Comparison of ENCODE assay signal across 14 cellular contexts in genomic region chr3:124258057-124258500, GRCh38.
DNase-seq lines count a peak whose midpoint lies in the region; ATAC-seq, FAIRE-seq and TF ChIP-seq lines count a peak whose summit lies in the region.
"Had no signal": no experiment of that assay in that cellular context is flagged by ENCODE, and none has a peak within 500 bp of the region (broad histone marks: within the 10 kb centered on the region; RNA-seq: fewer than 3 reads in every experiment).

No MANE protein-coding gene starts in this region.

- POLR2A ChIA-PET in activated CD4-positive, alpha-beta memory T cell treated with anti-CD3 and anti-CD28 coated beads for 36 hours (lab: Charles Lee), result no interaction called here

- no peak for ATAC-seq in GM19023 (IDR thresholded peaks at IDR 0.05; ENCODE audit: unreplicated experiment)
- ATAC-seq: K562 had no signal

- no peak for TF ChIP-seq POLR2A in spleen (IDR thresholded peaks at IDR 0.05)

- H3K9me3 Mint-ChIP-seq in astrocyte (ENCODE audit: unreplicated experiment), result no peaks in the 10 kb centered on the region
- no peaks in the 10 kb centered on the region for H3K9me3 Mint-ChIP-seq in activated CD4-positive, alpha-beta memory T cell treated with anti-CD3 and anti-CD28 coated beads for 36 hours
- H3K9me3 Mint-ChIP-seq: activated CD4-positive, alpha-beta memory T cell treated with anti-CD3 and anti-CD28 coated beads, Interleukin-2, amount 10 ng/mL, durations not matched to agents 7 days and 5 days had no signal

- H3K79me2 ChIP-seq in astrocyte (ENCODE audit: insufficient read depth, low read length), result no peaks in the 10 kb centered on the region

- H3K27me3 Mint-ChIP-seq in astrocyte (ENCODE audit: low read depth, unreplicated experiment), result peaks cover 6% of the 10 kb centered on the region
- H3K27me3 Mint-ChIP-seq in activated CD4-positive, alpha-beta memory T cell treated with anti-CD3 and anti-CD28 coated beads for 36 hours, result peaks cover 11% of the 10 kb centered on the region

- H3K4me2 ChIP-seq in astrocyte (ENCODE audit: low read length), result peak overlapping the region; percentile 38

- no peak overlapping the region for H2AFZ ChIP-seq in astrocyte (ENCODE audit: low read depth, low read length)

- H3K4me1 Mint-ChIP-seq in astrocyte (ENCODE audit: low read depth, unreplicated experiment), result peaks cover 50% of the 10 kb centered on the region
- H3K4me1 Mint-ChIP-seq in activated CD4-positive, alpha-beta memory T cell treated with anti-CD3 and anti-CD28 coated beads for 36 hours (ENCODE audit: low read depth), result no peaks in the 10 kb centered on the region
- H3K4me1 Mint-ChIP-seq: activated CD4-positive, alpha-beta memory T cell treated with anti-CD3 and anti-CD28 coated beads, Interleukin-2, amount 10 ng/mL, durations not matched to agents 7 days and 5 days had no signal

- no peaks in the 10 kb centered on the region for H3K36me3 Mint-ChIP-seq in astrocyte (ENCODE audit: low read depth, unreplicated experiment)
- no peaks in the 10 kb centered on the region for H3K36me3 Mint-ChIP-seq in activated CD4-positive, alpha-beta memory T cell treated with anti-CD3 and anti-CD28 coated beads for 36 hours
- H3K36me3 Mint-ChIP-seq: activated naive CD8-positive, alpha-beta T cell had no signal

- intact Hi-C loops in spleen (cut with DNase I; ENCODE audit: low total_unique reads), result no loop called here
- intact Hi-C loops in activated CD4-positive, alpha-beta memory T cell treated with anti-CD3 and anti-CD28 coated beads for 36 hours (cut with micrococcal nuclease), result no loop called here

- H3K36me3 ChIP-seq in astrocyte (ENCODE audit: insufficient read depth, low read length) (no peaks in the 10 kb centered on the region), kidney epithelial cell (ENCODE audit: control insufficient read depth, insufficient read depth, low read length) (no peaks in the 10 kb centered on the region), spleen (no peaks in the 10 kb centered on the region)

- peak overlapping the region; percentile 37 for H3K27ac Mint-ChIP-seq in astrocyte (ENCODE audit: unreplicated experiment)
- no peak overlapping the region for H3K27ac Mint-ChIP-seq in activated CD4-positive, alpha-beta memory T cell treated with anti-CD3 and anti-CD28 coated beads for 36 hours
- H3K27ac Mint-ChIP-seq: activated CD4-positive, alpha-beta memory T cell treated with anti-CD3 and anti-CD28 coated beads, Interleukin-2, amount 10 ng/mL, durations not matched to agents 7 days and 5 days; activated naive CD8-positive, alpha-beta T cell had no signal

- no peak for FAIRE-seq in astrocyte (lab: Jason Lieb, UNC)
- FAIRE-seq: K562 had no signal

- TF ChIP-seq CTCF in astrocyte (IDR thresholded peaks at IDR 0.05; ENCODE audit: insufficient read depth, low read depth, low read length), result no peak
- no peak for TF ChIP-seq CTCF in kidney epithelial cell (IDR thresholded peaks at IDR 0.05; ENCODE audit: insufficient read depth, low read length, poor library complexity, severe bottlenecking)
- no peak for TF ChIP-seq CTCF in spleen (IDR thresholded peaks at IDR 0.05 in 8 of 11, conservative IDR thresholded peaks at IDR 0.05 in 3 of 11)

- H3K4me3 ChIP-seq in astrocyte (ENCODE audit: insufficient read depth, low read depth, low read length) (no peak overlapping the region), kidney epithelial cell (ENCODE audit: low read depth, low read length) (no peak overlapping the region), spleen (no peak overlapping the region)
- H3K4me3 ChIP-seq: K562, lung had no signal

- H3K9me3 ChIP-seq in astrocyte (ENCODE audit: insufficient read depth, low read depth, low read length), result no peaks in the 10 kb centered on the region
- H3K9me3 ChIP-seq in spleen, result no peaks in the 10 kb centered on the region

- H3K4me3 Mint-ChIP-seq in astrocyte (ENCODE audit: unreplicated experiment), result no peak overlapping the region
- H3K4me3 Mint-ChIP-seq in activated CD4-positive, alpha-beta memory T cell treated with anti-CD3 and anti-CD28 coated beads for 36 hours, result no peak overlapping the region
- H3K4me3 Mint-ChIP-seq: activated CD4-positive, alpha-beta memory T cell treated with anti-CD3 and anti-CD28 coated beads, Interleukin-2, amount 10 ng/mL, durations not matched to agents 7 days and 5 days; activated naive CD8-positive, alpha-beta T cell had no signal

- no peaks in the 10 kb centered on the region for H3K27me3 ChIP-seq in astrocyte (ENCODE audit: insufficient read depth, low read length)
- no peaks in the 10 kb centered on the region for H3K27me3 ChIP-seq in kidney epithelial cell (ENCODE audit: control insufficient read depth, insufficient read depth, low read length)
- H3K27me3 ChIP-seq in spleen (replicated peaks in 1 of 7), result no peaks in the 10 kb centered on the region

- H3K27ac ChIP-seq in astrocyte (ENCODE audit: low read depth, low read length), result no peak overlapping the region
- peak overlapping the region; percentile 5 to 79 (median 54) for H3K27ac ChIP-seq in spleen

- CTCF ChIA-PET in activated CD4-positive, alpha-beta memory T cell treated with anti-CD3 and anti-CD28 coated beads for 36 hours (lab: Charles Lee), result no interaction called here

- WGBS in spleen, 5 donors, result 43 to 62% (median 53%) methylated on average over 3 of the region's 3 CpGs

- peaks cover 36% of the 10 kb centered on the region for H3K4me1 ChIP-seq in astrocyte (ENCODE audit: insufficient read depth, low read length)
- peaks cover 0 to 25% (median 11%) of the 10 kb centered on the region in 6 donors for H3K4me1 ChIP-seq in spleen

- H3K9ac ChIP-seq in astrocyte (ENCODE audit: low read length), result no peak overlapping the region

- H4K20me1 ChIP-seq in astrocyte (ENCODE audit: insufficient read depth, low read length), result no peaks in the 10 kb centered on the region

- DNase-seq in H4 (ENCODE audit: low spot score) (peak; percentile 33), astrocyte (ENCODE audit: low read depth) (peak; percentile 88), kidney epithelial cell (ENCODE audit: low read depth) (peak; percentile 90), spleen (no peak), NOMO-1 treated with dmso at 0.1 percent for 144 hours (lab: John Stamatoyannopoulos, UW; ENCODE audit: unreplicated experiment) (no peak)
- no peak for DNase-seq in activated CD4-positive, alpha-beta memory T cell treated with anti-CD3 and anti-CD28 coated beads for 36 hours
- DNase-seq: activated CD4-positive, alpha-beta memory T cell treated with anti-CD3 and anti-CD28 coated beads, Interleukin-2, amount 10 ng/mL, durations not matched to agents 7 days and 5 days; DND-41; NCI-H446; stimulated activated CD8-positive, alpha-beta memory T cell treated with anti-CD3 and anti-CD28 coated beads, Interleukin-4, amount 100 ng/mL, for 48 hours had no signal

Comparison
In these comparisons a context has a peak if more than half of its experiments do, and no peak if none do; other contexts are left out.
1. DNase-seq: peak in H4 (single experiment), astrocyte (single experiment) and kidney epithelial cell (single experiment); none in spleen (single experiment), NOMO-1 treated with dmso at 0.1 percent for 144 hours (single experiment) and activated CD4-positive, alpha-beta memory T cell treated with anti-CD3 and anti-CD28 coated beads for 36 hours (single experiment).